In genomic region chr2:181972431-181973190, GRCh38 we compare ENCODE assay signal across 1 cellular context.
TF ChIP-seq lines count a peak whose summit lies in the region.

No MANE protein-coding gene starts in this region.

TF ChIP-seq in IMR-90, 13 proteins besides CTCF, POLR2A, EP300 and RAD21 (continued from another document):
- TF ChIP-seq RFX5 (IDR thresholded peaks at IDR 0.05; ENCODE audit: low read depth, low read length) (no peak), MAFK (IDR thresholded peaks at IDR 0.05; ENCODE audit: low read depth, low read length) (no peak), MXI1 (IDR thresholded peaks at IDR 0.05; ENCODE audit: borderline replicate concordance, low read depth, low read length) (no peak), RCOR1 (IDR thresholded peaks at IDR 0.05; ENCODE audit: insufficient replicate concordance, low read length) (no peak), FOS (IDR thresholded peaks at IDR 0.05; ENCODE audit: low read depth, low read length) (no peak), USF2 (IDR thresholded peaks at IDR 0.05; ENCODE audit: low read depth, low read length) (no peak)
TF ChIP-seq in IMR-90: peak in this region for 0.
